ENCODE assay signal across 10 cellular contexts in genomic region chr3:50317303-50317702, GRCh38. TPM values are rescaled to one million over a fixed set of nuclear protein-coding genes. Genes with fewer than 3 reads are reported as not detected.
DNase-seq lines count a peak whose midpoint lies in the region; ATAC-seq and TF ChIP-seq lines count a peak whose summit lies in the region.
"Had no signal": no experiment of that assay in that cellular context is flagged by ENCODE, and none has a peak within 500 bp of the region (broad histone marks: within the 10 kb centered on the region; RNA-seq: fewer than 3 reads in every experiment).

No MANE protein-coding gene starts in this region.

- no peak for ATAC-seq in SK-N-SH treated with all-trans-retinoic acid at 6 μM for 48 hours
- no peak for ATAC-seq in activated T-helper 17 cell treated with anti-CD3 and anti-CD28 coated beads, Interleukin-2, amount 50 U/mL, for 72 hours (replicated peaks)
- ATAC-seq in left lung, result no peak
- ATAC-seq in GM19467 (IDR thresholded peaks at IDR 0.05; ENCODE audit: unreplicated experiment), result no peak

- H3K27me3 Mint-ChIP-seq in activated T-helper 17 cell treated with anti-CD3 and anti-CD28 coated beads, Interleukin-2, amount 50 U/mL, for 72 hours, result no peaks in the 10 kb centered on the region

- H3K27me3 ChIP-seq in SK-N-SH (ENCODE audit: insufficient read depth) (no peaks in the 10 kb centered on the region), left lung (no peaks in the 10 kb centered on the region), suprapubic skin (no peaks in the 10 kb centered on the region)
- H3K27me3 ChIP-seq: SJCRH30 had no signal

- H3K9me3 ChIP-seq in SK-N-SH, result no peaks in the 10 kb centered on the region
- no peaks in the 10 kb centered on the region for H3K9me3 ChIP-seq in left lung
- no peaks in the 10 kb centered on the region for H3K9me3 ChIP-seq in suprapubic skin
- H3K9me3 ChIP-seq: SJCRH30 had no signal

- TF ChIP-seq CTCF in SK-N-SH (IDR thresholded peaks at IDR 0.05) (no peak), left lung (IDR thresholded peaks at IDR 0.05) (no peak), suprapubic skin (IDR thresholded peaks at IDR 0.05) (no peak)

- H3K9ac ChIP-seq in SK-N-SH, result no peak overlapping the region

- no peak overlapping the region for H3K27ac ChIP-seq in SK-N-SH (ENCODE audit: low read depth in 2 of 2, low read length in 1 of 2)
- H3K27ac ChIP-seq in left lung, result peak overlapping the region; percentile 71 to 83
- peak overlapping the region; percentile 89 for H3K27ac ChIP-seq in suprapubic skin
- H3K27ac ChIP-seq: SJCRH30 had no signal

- peak overlapping the region; percentile 71 for H3K4me3 Mint-ChIP-seq in activated T-helper 17 cell treated with anti-CD3 and anti-CD28 coated beads, Interleukin-2, amount 50 U/mL, for 72 hours

- WGBS in SK-N-SH (ENCODE audit: low lambda C conversion rate), result 74% methylated on average over 6 of the region's 6 CpGs
- 100% methylated on average over 1 of the region's 6 CpGs for WGBS in suprapubic skin

- H3K4me3 ChIP-seq in SK-N-SH (ENCODE audit: low read depth in 2 of 2, low read length in 1 of 2) (no peak overlapping the region), left lung (peak overlapping the region in 1 of 2 donors; percentile 91), suprapubic skin (peak overlapping the region; percentile 93)
- H3K4me3 ChIP-seq: SJCRH30 had no signal

- H3K4me2 ChIP-seq in SK-N-SH, result 0 out of 2 replicates have a peak overlapping the region, but pooled peaks have one; percentile 11

- H3K4me1 Mint-ChIP-seq in activated T-helper 17 cell treated with anti-CD3 and anti-CD28 coated beads, Interleukin-2, amount 50 U/mL, for 72 hours, result peaks cover 21% of the 10 kb centered on the region

- CTCF ChIA-PET in SK-N-SH (lab: Yijun Ruan, JAX), result interaction anchor here (1.4 to 5.9 kb wide), 2 partner anchors 9 to 16 kb away, joined by 4 to 45 read pairs; partner anchors contain the start of genes HYAL1, HYAL3 and NAA80

- peaks cover 15 to 30% of the 10 kb centered on the region in 2 experiments for H3K36me3 ChIP-seq in SK-N-SH (replicated peaks in 1 of 2; ENCODE audit: control insufficient read depth in 1 of 2, insufficient read depth in 2 of 2, low read length in 1 of 2)
- H3K36me3 ChIP-seq in left lung, result peaks cover 0 to 38% of the 10 kb centered on the region in 2 donors
- H3K36me3 ChIP-seq in suprapubic skin, result peaks cover 19% of the 10 kb centered on the region

- H4K20me1 ChIP-seq in SK-N-SH (ENCODE audit: insufficient read depth), result no peaks in the 10 kb centered on the region

- no peaks in the 10 kb centered on the region for H3K9me2 ChIP-seq in SK-N-SH

- DNase-seq in SK-N-SH, result no peak
- no peak for DNase-seq in left lung
- DNase-seq in suprapubic skin (ENCODE audit: low spot score in 2 of 2), result peak in 1 of 2 donors; percentile 78
- DNase-seq in NCI-H2029 treated with DMSO at 0.1 percent for 48 hours (lab: John Stamatoyannopoulos, UW), result no peak
- no peak for DNase-seq in T-helper 2 cell
- DNase-seq: NCI-H1417 treated with DMSO at 0.1 percent for 48 hours, SJCRH30 had no signal

- intact Hi-C loops in left lung (cut with DNase I), result no loop called here

- H3K27ac Mint-ChIP-seq in activated T-helper 17 cell treated with anti-CD3 and anti-CD28 coated beads, Interleukin-2, amount 50 U/mL, for 72 hours, result peak overlapping the region; percentile 74

- H3F3A ChIP-seq in SK-N-SH (replicated peaks; ENCODE audit: insufficient read depth), result peaks cover 9% of the 10 kb centered on the region

- H3K4me1 ChIP-seq in SK-N-SH (ENCODE audit: control insufficient read depth in 1 of 2, insufficient read depth in 2 of 2, low read depth in 1 of 2, low read length in 1 of 2), result peaks cover 0 to 35% of the 10 kb centered on the region in 2 experiments; a peak in 2 of 4 replicates
- peaks cover 42 to 81% of the 10 kb centered on the region in 2 donors for H3K4me1 ChIP-seq in left lung
- peaks cover 79% of the 10 kb centered on the region for H3K4me1 ChIP-seq in suprapubic skin
- H3K4me1 ChIP-seq: SJCRH30 had no signal

- no peak for TF ChIP-seq POLR2A in suprapubic skin (IDR thresholded peaks at IDR 0.05)

- no peak for TF ChIP-seq RAD21 in SK-N-SH (IDR thresholded peaks at IDR 0.05; ENCODE audit: low read length)

- H3K36me3 Mint-ChIP-seq in activated T-helper 17 cell treated with anti-CD3 and anti-CD28 coated beads, Interleukin-2, amount 50 U/mL, for 72 hours (ENCODE audit: low read depth), result no peaks in the 10 kb centered on the region

- H3K9me3 Mint-ChIP-seq in activated T-helper 17 cell treated with anti-CD3 and anti-CD28 coated beads, Interleukin-2, amount 50 U/mL, for 72 hours, result no peaks in the 10 kb centered on the region

- peaks cover 39% of the 10 kb centered on the region for H3K79me2 ChIP-seq in SK-N-SH (ENCODE audit: insufficient read depth)

- POLR2A ChIA-PET in SK-N-SH (lab: Yijun Ruan, JAX), result no interaction called here

- no peak overlapping the region for H2AFZ ChIP-seq in SK-N-SH (ENCODE audit: low read depth)

- TF ChIP-seq EP300 in SK-N-SH (IDR thresholded peaks at IDR 0.05; ENCODE audit: borderline replicate concordance in 1 of 2, low read depth in 1 of 2, low read length in 1 of 2) (no peak), suprapubic skin (IDR thresholded peaks at IDR 0.05) (no peak)

TF ChIP-seq in SK-N-SH, 30 proteins besides CTCF, POLR2A, EP300 and RAD21 (continues in another document):
- no peak for TF ChIP-seq CHD2 (IDR thresholded peaks at IDR 0.05; ENCODE audit: low read length, partially characterized antibody)
- no peak for TF ChIP-seq MXI1 (IDR thresholded peaks at IDR 0.05; ENCODE audit: low read depth, low read length)
- no peak for TF ChIP-seq GATA2 (CRISPR knock-in tag; IDR thresholded peaks at IDR 0.05)
- no peak for TF ChIP-seq FOXJ3 (CRISPR knock-in tag; IDR thresholded peaks at IDR 0.05)
- TF ChIP-seq, protein P1, sequence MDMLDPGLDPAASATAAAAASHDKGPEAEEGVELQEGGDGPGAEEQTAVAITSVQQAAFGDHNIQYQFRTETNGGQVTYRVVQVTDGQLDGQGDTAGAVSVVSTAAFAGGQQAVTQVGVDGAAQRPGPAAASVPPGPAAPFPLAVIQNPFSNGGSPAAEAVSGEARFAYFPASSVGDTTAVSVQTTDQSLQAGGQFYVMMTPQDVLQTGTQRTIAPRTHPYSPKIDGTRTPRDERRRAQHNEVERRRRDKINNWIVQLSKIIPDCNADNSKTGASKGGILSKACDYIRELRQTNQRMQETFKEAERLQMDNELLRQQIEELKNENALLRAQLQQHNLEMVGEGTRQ (IDR thresholded peaks at IDR 0.05; ENCODE audit: borderline replicate concordance, low read depth, low read length), result no peak

TF ChIP-seq in SK-N-SH treated with all-trans-retinoic acid at 6 μM for 48 hours, 23 proteins besides CTCF, POLR2A, EP300 and RAD21:
- no peak for TF ChIP-seq ZFP30 (CRISPR knock-in tag; IDR thresholded peaks at IDR 0.05)
- no peak for TF ChIP-seq PATZ1 (CRISPR knock-in tag; IDR thresholded peaks at IDR 0.05; ENCODE audit: borderline replicate concordance)
- TF ChIP-seq RARB (CRISPR knock-in tag; IDR thresholded peaks at IDR 0.05), result no peak

RNA-seq across cellular contexts. Expression of gene HYAL2, which starts 5.2 kb away (rescaled TPM):
- polyA plus RNA-seq in SK-N-SH (2012; rRNA removed), result 135 and 151 TPM in 2 replicates
- polyA plus RNA-seq in SK-N-SH (2012; cell fraction: cytosol; rRNA removed), result 57.1 and 110 TPM in 2 replicates
- polyA plus RNA-seq in SK-N-SH (2012; cell fraction: nucleus; rRNA removed), result 55.5 and 73.1 TPM in 2 replicates
- 1 to 10 TPM; 5.1 to 8.5 TPM for total RNA-seq in activated T-helper 17 cell treated with anti-CD3 and anti-CD28 coated beads, Interleukin-2, amount 50 U/mL, for 72 hours
- total RNA-seq in left lung (100 to 1,000 TPM; 119 to 171 TPM), suprapubic skin (10 to 100 TPM; 47.7 to 87.0 (median 80.3) TPM)

RNA-seq across cellular contexts. Expression of gene TUSC2, which starts 10.7 kb away (rescaled TPM):
- polyA plus RNA-seq in SK-N-SH (2012; rRNA removed), result 58.7 and 79.3 TPM in 2 replicates
- polyA plus RNA-seq in SK-N-SH (2012; cell fraction: cytosol; rRNA removed), result 45.0 and 66.4 TPM in 2 replicates
- polyA plus RNA-seq in SK-N-SH (2012; cell fraction: nucleus; rRNA removed), result 35.0 and 40.0 TPM in 2 replicates
- total RNA-seq in activated T-helper 17 cell treated with anti-CD3 and anti-CD28 coated beads, Interleukin-2, amount 50 U/mL, for 72 hours, result 10 to 100 TPM; 13.9 to 19.3 TPM
- 10 to 100 TPM; 27.8 to 29.6 TPM for total RNA-seq in left lung
- total RNA-seq in suprapubic skin, result 10 to 100 TPM; 12.8 to 21.7 (median 17.4) TPM

RNA-seq across cellular contexts. Expression of gene HYAL1, which starts 13.9 kb away (rescaled TPM):
- 0.30 and 0.49 TPM in 2 replicates for polyA plus RNA-seq in SK-N-SH (2012; rRNA removed)
- polyA plus RNA-seq in SK-N-SH (2012; cell fraction: cytosol; rRNA removed), result 0.14 and 0.26 TPM in 2 replicates
- 1.7 and 1.8 TPM in 2 replicates for polyA plus RNA-seq in SK-N-SH (2012; cell fraction: nucleus; rRNA removed)
- under 1 TPM in 1 of 2 donors, not detected in 1; 0.29 TPM for total RNA-seq in activated T-helper 17 cell treated with anti-CD3 and anti-CD28 coated beads, Interleukin-2, amount 50 U/mL, for 72 hours
- total RNA-seq in left lung (10 to 100 TPM; 37.5 to 41.3 TPM), suprapubic skin (10 to 100 TPM; 19.5 to 31.0 (median 27.4) TPM)
- total RNA-seq: SJCRH30 had no signal

RNA-seq across cellular contexts. Expression of gene HYAL3, which starts 18.1 kb away (rescaled TPM):
- 7.8 and 8.4 TPM in 2 replicates for polyA plus RNA-seq in SK-N-SH (2012; rRNA removed)
- 3.1 and 5.6 TPM in 2 replicates for polyA plus RNA-seq in SK-N-SH (2012; cell fraction: cytosol; rRNA removed)
- 8.7 and 10.0 TPM in 2 replicates for polyA plus RNA-seq in SK-N-SH (2012; cell fraction: nucleus; rRNA removed)
- total RNA-seq in activated T-helper 17 cell treated with anti-CD3 and anti-CD28 coated beads, Interleukin-2, amount 50 U/mL, for 72 hours, result 10 to 100 TPM; 12.2 to 13.0 TPM
- 1 to 10 TPM; 4.5 to 4.6 TPM for total RNA-seq in left lung
- 1 to 10 TPM; 2.5 to 7.8 (median 6.1) TPM for total RNA-seq in suprapubic skin

RNA-seq across cellular contexts. Expression of gene NAA80, which starts 18.1 kb away (rescaled TPM):
- polyA plus RNA-seq in SK-N-SH (2012; rRNA removed), result 10.4 and 10.5 TPM in 2 replicates
- 2.8 and 4.3 TPM in 2 replicates for polyA plus RNA-seq in SK-N-SH (2012; cell fraction: cytosol; rRNA removed)
- 36.1 and 53.0 TPM in 2 replicates for polyA plus RNA-seq in SK-N-SH (2012; cell fraction: nucleus; rRNA removed)
- total RNA-seq in activated T-helper 17 cell treated with anti-CD3 and anti-CD28 coated beads, Interleukin-2, amount 50 U/mL, for 72 hours, result 10 to 100 TPM; 24.4 to 37.8 TPM
- 10 to 100 TPM in 1 of 2 donors, 1 to 10 TPM in 1; 9.5 to 10.9 TPM for total RNA-seq in left lung
- total RNA-seq in suprapubic skin, result 10 to 100 TPM; 19.5 to 23.4 (median 20.3) TPM

Comparison
In these comparisons a context has a peak if more than half of its experiments do, and no peak if none do; other contexts are left out.
1. H3K27ac ChIP-seq: peak in left lung (2 of 2) and suprapubic skin (single experiment); none in SK-N-SH (0 of 2).
2. RNA of gene HYAL2, which starts 5.2 kb away (total RNA-seq): 119 to 171 TPM in left lung and 47.7 to 87.0 TPM in suprapubic skin; 5.1 to 8.5 TPM in activated T-helper 17 cell treated with anti-CD3 and anti-CD28 coated beads, Interleukin-2, amount 50 U/mL, for 72 hours; every median in the first group is over 4 times any median in the second.
3. RNA of gene HYAL1, which starts 13.9 kb away (total RNA-seq): 37.5 to 41.3 TPM in left lung and 19.5 to 31.0 TPM in suprapubic skin; 0.29 TPM in activated T-helper 17 cell treated with anti-CD3 and anti-CD28 coated beads, Interleukin-2, amount 50 U/mL, for 72 hours; every median in the first group is over 10 times any median in the second.